8 cellular contexts compared by ENCODE assay signal in genomic region chr1:3747522-3747848, GRCh38. TPM values are rescaled to one million over a fixed set of nuclear protein-coding genes. Genes with fewer than 3 reads are reported as not detected.
DNase-seq lines count a peak whose midpoint lies in the region; ATAC-seq, FAIRE-seq and TF ChIP-seq lines count a peak whose summit lies in the region.

No MANE protein-coding gene starts in this region.

- no peaks in the 10 kb centered on the region for H3K9me3 ChIP-seq in heart left ventricle
- H3K9me3 ChIP-seq in muscle layer of colon (ENCODE audit: low read length), result no peaks in the 10 kb centered on the region

- H3K9ac ChIP-seq in muscle layer of colon (ENCODE audit: low read length), result no peak overlapping the region

- H3K27ac ChIP-seq in heart left ventricle (peak overlapping the region in 11 of 12 donors; percentile 62 to 90 (median 83)), muscle layer of colon (ENCODE audit: low read depth, low read length) (peak overlapping the region; percentile 61), urinary bladder (ENCODE audit: low read depth) (no peak overlapping the region)

- peaks cover 0 to 7% (median 0%) of the 10 kb centered on the region in 9 donors for H3K27me3 ChIP-seq in heart left ventricle
- H3K27me3 ChIP-seq in bronchial epithelial cell (ENCODE audit: control insufficient read depth, insufficient read depth, low read length), result peaks cover 2% of the 10 kb centered on the region
- H3K27me3 ChIP-seq in muscle layer of colon (ENCODE audit: control insufficient read depth in 1 of 2, insufficient read depth in 2 of 2, low read length in 2 of 2), result no peaks in the 10 kb centered on the region

- 40 to 47% (median 43%) methylated on average over 6 of the region's 6 CpGs for WGBS in heart left ventricle, 4 donors
- 42% methylated on average over 6 of the region's 6 CpGs for WGBS in urinary bladder

- FAIRE-seq in bronchial epithelial cell (lab: Jason Lieb, UNC), result no peak

- H3K4me3 ChIP-seq in heart left ventricle (peak overlapping the region; percentile 59 to 99 (median 83)), bronchial epithelial cell (ENCODE audit: low read depth, low read length) (peak overlapping the region; percentile 55), muscle layer of colon (ENCODE audit: low read depth in 1 of 2, low read length in 2 of 2) (peak overlapping the region; percentile 71 to 83), urinary bladder (ENCODE audit: low read depth, low read length) (peak overlapping the region; percentile 73)

- intact Hi-C loops in heart left ventricle (cut with DNase I) (no loop called here), left cardiac atrium (cut with DNase I) (no loop called here)

- DNase-seq in heart left ventricle (no peak), left cardiac atrium (no peak), bronchial epithelial cell (ENCODE audit: low read depth) (no peak), SHP77 treated with DMSO at 0.1 percent for 48 hours (lab: John Stamatoyannopoulos, UW) (no peak)
- no peak for DNase-seq in stimulated activated CD4-positive, alpha-beta T cell treated with anti-CD3 and anti-CD28 coated beads, Interleukin-4, amount 100 ng/mL, for 24 hours

- ATAC-seq in heart left ventricle (no peak), left cardiac atrium (no peak), HG03439 (IDR thresholded peaks at IDR 0.05; ENCODE audit: unreplicated experiment) (no peak)

- TF ChIP-seq POLR2A in heart left ventricle (IDR thresholded peaks at IDR 0.05), result no peak

- TF ChIP-seq CTCF in heart left ventricle (IDR thresholded peaks at IDR 0.05) (no peak), bronchial epithelial cell (IDR thresholded peaks at IDR 0.05; ENCODE audit: insufficient read depth, low read length, severe bottlenecking) (no peak)

- H3K36me3 ChIP-seq in heart left ventricle (peaks cover 0 to 9% (median 5%) of the 10 kb centered on the region in 9 donors), bronchial epithelial cell (ENCODE audit: control insufficient read depth, insufficient read depth, low read length) (peaks cover 4% of the 10 kb centered on the region), muscle layer of colon (ENCODE audit: insufficient read depth, low read length) (no peaks in the 10 kb centered on the region), urinary bladder (ENCODE audit: insufficient read depth) (no peaks in the 10 kb centered on the region)

- H3K4me1 ChIP-seq in heart left ventricle (peaks cover 0 to 35% (median 17%) of the 10 kb centered on the region in 12 donors), muscle layer of colon (ENCODE audit: insufficient read depth, low read length) (peaks cover 22% of the 10 kb centered on the region), urinary bladder (ENCODE audit: insufficient read depth) (no peaks in the 10 kb centered on the region)

RNA-seq across cellular contexts. Expression of gene CCDC27, which starts 4.8 kb away (rescaled TPM):
- total RNA-seq in heart left ventricle (not detected), left cardiac atrium (not detected), bronchial epithelial cell (not detected in 2 replicates), urinary bladder (not detected)
- polyA plus RNA-seq in heart left ventricle (not detected), urinary bladder (not detected)

RNA-seq across cellular contexts. Expression of gene SMIM1, which starts 25.1 kb away (rescaled TPM):
- total RNA-seq in heart left ventricle (10 to 100 TPM in 6 of 9 donors, 1 to 10 TPM in 3; 9.4 to 20.8 (median 11.7) TPM), left cardiac atrium (10 to 100 TPM; 25.4 to 35.9 TPM), bronchial epithelial cell (1.2 TPM in 1 of 2 replicates, not detected in the other), urinary bladder (not detected)
- polyA plus RNA-seq in heart left ventricle (10 to 100 TPM in 1 of 2 donors, 1 to 10 TPM in 1; 3.8 to 51.2 TPM), urinary bladder (7.7 TPM)

RNA-seq across cellular contexts. Expression of gene LRRC47, which starts 48.8 kb away (rescaled TPM):
- total RNA-seq in heart left ventricle (10 to 100 TPM; 51.3 to 85.7 (median 68.8) TPM), left cardiac atrium (10 to 100 TPM; 41.4 to 43.4 TPM), bronchial epithelial cell (35.6 and 37.9 TPM in 2 replicates), urinary bladder (17.8 TPM)
- polyA plus RNA-seq in heart left ventricle (10 to 100 TPM; 18.4 to 39.2 TPM), urinary bladder (31.0 TPM)
